9 cellular contexts compared by ENCODE assay signal in the genomic region with DNA sequence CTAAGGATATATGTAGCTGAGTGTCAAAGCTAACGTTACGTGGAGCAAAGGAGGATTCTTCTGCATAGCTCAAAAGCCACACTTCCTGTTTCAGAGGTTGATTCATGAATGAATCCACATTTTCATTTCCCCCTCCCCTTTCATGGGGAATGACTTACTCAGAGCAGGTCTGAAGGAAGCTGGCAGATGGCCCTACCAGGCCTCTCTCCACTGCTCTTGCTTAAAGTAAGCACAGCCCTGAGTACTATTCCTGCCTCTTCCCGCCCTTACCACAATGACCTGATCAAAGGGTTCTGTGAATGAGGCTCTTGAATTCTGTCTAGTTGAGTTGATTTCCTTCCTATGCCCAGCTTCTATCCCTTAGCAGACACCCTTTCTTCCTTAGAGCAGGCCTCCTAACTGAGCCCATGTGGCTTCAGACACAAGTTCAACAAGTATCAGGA. TPM values are rescaled to one million over a fixed set of nuclear protein-coding genes. Genes with fewer than 3 reads are reported as not detected.
DNase-seq lines count a peak whose midpoint lies in the region; ATAC-seq and TF ChIP-seq lines count a peak whose summit lies in the region.
"Had no signal": no experiment of that assay in that cellular context is flagged by ENCODE, and none has a peak within 500 bp of the region (broad histone marks: within the 10 kb centered on the region; RNA-seq: fewer than 3 reads in every experiment).

No MANE protein-coding gene starts in this region.

- H3K27me3 Mint-ChIP-seq in activated naive CD8-positive, alpha-beta T cell treated with anti-CD3 and anti-CD28 coated beads, Interleukin-2, amount 10 ng/mL, durations not matched to agents 7 days and 5 days = peaks cover 6% of the 10 kb centered on the region
- no peaks in the 10 kb centered on the region for H3K27me3 Mint-ChIP-seq in activated naive CD8-positive, alpha-beta T cell treated with anti-CD3 and anti-CD28 coated beads for 36 hours
- H3K27me3 Mint-ChIP-seq: natural killer cell treated with Interleukin-12 subunit alpha and Interleukin-12 subunit beta and Interleukin-15 and Interleukin-18, amount 100 ng/mL, for 72 hours had no signal

- H3K4me3 Mint-ChIP-seq in activated naive CD8-positive, alpha-beta T cell treated with anti-CD3 and anti-CD28 coated beads, Interleukin-2, amount 10 ng/mL, durations not matched to agents 7 days and 5 days = peak overlapping the region; percentile 46
- H3K4me3 Mint-ChIP-seq in activated naive CD8-positive, alpha-beta T cell treated with anti-CD3 and anti-CD28 coated beads for 36 hours = no peak overlapping the region
- H3K4me3 Mint-ChIP-seq: natural killer cell treated with Interleukin-12 subunit alpha and Interleukin-12 subunit beta and Interleukin-15 and Interleukin-18, amount 100 ng/mL, for 72 hours had no signal

- peak overlapping the region in 2 of 3 donors; percentile 1 to 7 for H3K27ac ChIP-seq in thyroid gland

- ATAC-seq in activated naive CD8-positive, alpha-beta T cell treated with anti-CD3 and anti-CD28 coated beads, Interleukin-2, amount 10 ng/mL, durations not matched to agents 7 days and 5 days (ENCODE audit: low read depth) = peak; percentile 68
- ATAC-seq in HG03354 (IDR thresholded peaks at IDR 0.05; ENCODE audit: poor library complexity, severe bottlenecking, unreplicated experiment) = no peak

- no peaks in the 10 kb centered on the region for H3K27me3 ChIP-seq in thyroid gland

- H3K4me3 ChIP-seq in thyroid gland (replicated peaks in 1 of 3) = no peak overlapping the region

- no peak for TF ChIP-seq POLR2A in thyroid gland (IDR thresholded peaks at IDR 0.05)

- peaks cover 34% of the 10 kb centered on the region for H3K4me1 Mint-ChIP-seq in activated naive CD8-positive, alpha-beta T cell treated with anti-CD3 and anti-CD28 coated beads, Interleukin-2, amount 10 ng/mL, durations not matched to agents 7 days and 5 days
- peaks cover 62% of the 10 kb centered on the region for H3K4me1 Mint-ChIP-seq in activated naive CD8-positive, alpha-beta T cell treated with anti-CD3 and anti-CD28 coated beads for 36 hours

- POLR2A ChIA-PET in activated naive CD8-positive, alpha-beta T cell treated with anti-CD3 and anti-CD28 coated beads, Interleukin-2, amount 10 ng/mL, durations not matched to agents 7 days and 5 days (lab: Charles Lee) = interaction anchor here (0.7 to 1.2 kb wide), 3 partner anchors 14 to 25 kb away, joined by 3 to 5 read pairs (median 3); partner anchors contain the start of gene PURA

- H3K36me3 ChIP-seq in thyroid gland = no peaks in the 10 kb centered on the region

- H3K9me3 ChIP-seq in thyroid gland = no peaks in the 10 kb centered on the region

- no peaks in the 10 kb centered on the region for H3K36me3 Mint-ChIP-seq in activated naive CD8-positive, alpha-beta T cell treated with anti-CD3 and anti-CD28 coated beads, Interleukin-2, amount 10 ng/mL, durations not matched to agents 7 days and 5 days
- H3K36me3 Mint-ChIP-seq in activated naive CD8-positive, alpha-beta T cell treated with anti-CD3 and anti-CD28 coated beads for 36 hours = no peaks in the 10 kb centered on the region
- H3K36me3 Mint-ChIP-seq: natural killer cell treated with Interleukin-12 subunit alpha and Interleukin-12 subunit beta and Interleukin-15 and Interleukin-18, amount 100 ng/mL, for 72 hours had no signal

- 20 to 30% methylated on average over 3 of the region's 3 CpGs for WGBS in thyroid gland, 2 donors

- intact Hi-C loops in thyroid gland (cut with DNase I) = no loop called here

- H3K4me1 ChIP-seq in thyroid gland = peaks cover 37 to 44% of the 10 kb centered on the region in 2 donors

- H3K27ac Mint-ChIP-seq in activated naive CD8-positive, alpha-beta T cell treated with anti-CD3 and anti-CD28 coated beads, Interleukin-2, amount 10 ng/mL, durations not matched to agents 7 days and 5 days = peak overlapping the region; percentile 19
- H3K27ac Mint-ChIP-seq in activated naive CD8-positive, alpha-beta T cell treated with anti-CD3 and anti-CD28 coated beads for 36 hours = no peak overlapping the region

- no peak for DNase-seq in activated naive CD8-positive, alpha-beta T cell treated with anti-CD3 and anti-CD28 coated beads, Interleukin-2, amount 10 ng/mL, durations not matched to agents 7 days and 5 days
- no peak for DNase-seq in activated naive CD8-positive, alpha-beta T cell treated with anti-CD3 and anti-CD28 coated beads for 36 hours
- DNase-seq in RKO (ENCODE audit: low spot score) (peak; percentile 87), fibroblast of gingiva (ENCODE audit: low read depth) (peak; percentile 73), thyroid gland (peak; percentile 91 to 95), KG1 (lab: John Stamatoyannopoulos, UW) (no peak), inferior parietal cortex (ENCODE audit: extremely low spot score) (no peak)

- no peaks in the 10 kb centered on the region for H3K9me3 Mint-ChIP-seq in activated naive CD8-positive, alpha-beta T cell treated with anti-CD3 and anti-CD28 coated beads, Interleukin-2, amount 10 ng/mL, durations not matched to agents 7 days and 5 days
- no peaks in the 10 kb centered on the region for H3K9me3 Mint-ChIP-seq in activated naive CD8-positive, alpha-beta T cell treated with anti-CD3 and anti-CD28 coated beads for 36 hours
- H3K9me3 Mint-ChIP-seq: natural killer cell treated with Interleukin-12 subunit alpha and Interleukin-12 subunit beta and Interleukin-15 and Interleukin-18, amount 100 ng/mL, for 72 hours had no signal

- no peak for TF ChIP-seq CTCF in thyroid gland (IDR thresholded peaks at IDR 0.05)

RNA-seq across cellular contexts. Expression of gene IGIP, which starts 6.3 kb away (rescaled TPM):
- total RNA-seq in activated naive CD8-positive, alpha-beta T cell treated with anti-CD3 and anti-CD28 coated beads, Interleukin-2, amount 10 ng/mL, durations not matched to agents 7 days and 5 days = 1 to 10 TPM; 6.9 to 7.3 TPM
- total RNA-seq in activated naive CD8-positive, alpha-beta T cell treated with anti-CD3 and anti-CD28 coated beads for 36 hours = 1 to 10 TPM; 1.2 to 1.3 TPM
- total RNA-seq in thyroid gland = 10 to 100 TPM; 25.1 to 41.3 (median 28.6) TPM

RNA-seq across cellular contexts. Expression of gene PURA, which starts 18.1 kb away (rescaled TPM):
- total RNA-seq in activated naive CD8-positive, alpha-beta T cell treated with anti-CD3 and anti-CD28 coated beads, Interleukin-2, amount 10 ng/mL, durations not matched to agents 7 days and 5 days = 10 to 100 TPM; 19.8 TPM
- 1 to 10 TPM; 9.7 to 9.9 TPM for total RNA-seq in activated naive CD8-positive, alpha-beta T cell treated with anti-CD3 and anti-CD28 coated beads for 36 hours
- 10 to 100 TPM; 37.4 to 60.5 (median 44.7) TPM for total RNA-seq in thyroid gland

RNA-seq across cellular contexts. Expression of gene CYSTM1, which starts 43.0 kb away (rescaled TPM):
- 10 to 100 TPM; 12.1 to 13.5 TPM for total RNA-seq in activated naive CD8-positive, alpha-beta T cell treated with anti-CD3 and anti-CD28 coated beads, Interleukin-2, amount 10 ng/mL, durations not matched to agents 7 days and 5 days
- total RNA-seq in activated naive CD8-positive, alpha-beta T cell treated with anti-CD3 and anti-CD28 coated beads for 36 hours = 10 to 100 TPM; 16.0 to 17.0 TPM
- 100 to 1,000 TPM in 2 of 4 donors, 10 to 100 TPM in 2; 55.4 to 238 (median 112) TPM for total RNA-seq in thyroid gland

Comparison
In these comparisons a context has a peak if more than half of its experiments do, and no peak if none do; other contexts are left out.
1. DNase-seq: peak in RKO (single experiment), fibroblast of gingiva (single experiment) and thyroid gland (2 of 2); none in activated naive CD8-positive, alpha-beta T cell treated with anti-CD3 and anti-CD28 coated beads, Interleukin-2, amount 10 ng/mL, durations not matched to agents 7 days and 5 days (single experiment), activated naive CD8-positive, alpha-beta T cell treated with anti-CD3 and anti-CD28 coated beads for 36 hours (single experiment), KG1 (single experiment) and inferior parietal cortex (single experiment).